In the genomic region with DNA sequence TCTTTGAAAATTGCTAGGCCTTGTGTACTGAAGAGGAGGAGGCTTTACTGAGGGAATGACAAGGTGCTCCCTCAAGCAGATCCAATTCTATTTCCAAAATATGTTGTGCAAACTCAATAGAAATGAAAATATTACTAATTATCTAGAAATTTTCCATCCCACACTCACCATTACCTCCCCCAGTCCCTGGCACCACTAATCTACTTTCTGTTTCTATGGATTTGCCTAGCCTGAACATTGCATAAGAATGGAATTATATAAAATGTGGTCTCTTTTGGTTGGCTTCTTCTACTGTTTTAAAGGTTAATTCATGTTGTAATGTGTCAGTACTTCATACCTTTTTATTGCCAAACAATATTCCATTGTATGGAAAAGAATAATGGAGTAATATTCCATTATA, we compare ENCODE assay signal across 24 cellular contexts.
"Had no signal": no experiment of that assay in that cellular context is flagged by ENCODE, and none has a peak within 500 bp of the region (broad histone marks: within the 10 kb centered on the region; RNA-seq: fewer than 3 reads in every experiment).

No MANE protein-coding gene starts in this region.

- H3K4me3 ChIP-seq: ovary, psoas muscle, right lobe of liver, sigmoid colon, stomach, thoracic aorta, thyroid gland, tibial nerve, upper lobe of left lung, vagina had no signal

- ATAC-seq: naive thymus-derived CD8-positive, alpha-beta T cell; psoas muscle; right cardiac atrium; stimulated activated effector memory CD8-positive, alpha-beta T cell treated with anti-CD3 and anti-CD28 coated beads, Interleukin-12 subunit alpha, Interleukin-12 subunit beta, amount 100 ng/mL, for 72 hours; stimulated activated naive B cell treated with anti-CD40 and anti-IgM and Interleukin-4, amounts not matched to agents 10 μg/mL and 1 μg/mL and 100 μg/mL, for 72 hours had no signal

- DNase-seq: naive thymus-derived CD8-positive, alpha-beta T cell; nephron progenitor cell; nucleus accumbens; ovary; posterior cingulate gyrus; psoas muscle; right cardiac atrium; sigmoid colon; small intestine; stimulated activated CD4-positive, alpha-beta T cell treated with anti-CD3 and anti-CD28 coated beads, Interleukin-15, amount 100 ng/mL, for 24 hours; stimulated activated CD4-positive, alpha-beta T cell treated with anti-CD3 and anti-CD28 coated beads, Interleukin-2, amount 100 ng/mL, for 24 hours; stimulated activated CD4-positive, alpha-beta T cell treated with anti-CD3 and anti-CD28 coated beads, Interleukin-2, amount 100 ng/mL, for 48 hours; stimulated activated CD4-positive, alpha-beta T cell treated with anti-CD3 and anti-CD28 coated beads, Interleukin-4, amount 100 ng/mL, for 24 hours; stimulated activated naive B cell treated with anti-CD40 and anti-IgM and Interleukin-4, amounts not matched to agents 10 μg/mL and 1 μg/mL and 100 μg/mL, for 72 hours; stimulated activated naive CD4-positive, alpha-beta T cell treated with Interleukin-2 at 50 U/mL for 16 hours; stomach; thyroid gland; trophoblast cell; upper lobe of left lung had no signal
